ENCODE assay signal across 15 cellular contexts in the genomic region with DNA sequence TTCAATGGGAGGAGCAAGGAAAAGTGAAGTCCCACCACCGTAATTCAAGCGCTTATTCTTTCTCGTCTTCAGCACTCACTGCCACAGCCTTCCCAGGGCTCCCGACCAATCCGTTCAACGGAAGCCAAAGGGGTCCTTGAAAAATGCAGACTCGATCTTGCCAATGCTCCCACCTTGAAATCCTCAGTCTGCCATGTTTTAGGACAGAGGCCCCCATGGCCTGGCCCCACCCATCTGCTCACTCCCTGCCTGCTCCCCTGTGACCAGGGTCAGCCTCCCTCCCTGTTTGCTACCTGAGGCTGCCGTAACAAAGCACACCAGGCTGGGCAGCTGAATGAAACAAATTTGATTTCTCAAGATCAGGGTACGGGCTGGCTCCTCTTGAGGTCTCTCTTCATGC. TPM values are rescaled to one million over a fixed set of nuclear protein-coding genes. Genes with fewer than 3 reads are reported as not detected.
A peak's percentile ranks its signal among the peaks of the same experiment; 100 is the strongest.
DNase-seq lines count a peak whose midpoint lies in the region; TF ChIP-seq lines count a peak whose summit lies in the region.
"Had no signal": no experiment of that assay in that cellular context is flagged by ENCODE, and none has a peak within 500 bp of the region (broad histone marks: within the 10 kb centered on the region; RNA-seq: fewer than 3 reads in every experiment).

No MANE protein-coding gene starts in this region.

- H2AFZ ChIP-seq in hepatocyte (no peak overlapping the region), GM23248 (no peak overlapping the region)

- no peak overlapping the region for H3K4me3 ChIP-seq in BLaER1
- no peak overlapping the region for H3K4me3 ChIP-seq in hepatocyte
- no peak overlapping the region for H3K4me3 ChIP-seq in sigmoid colon
- no peak overlapping the region for H3K4me3 ChIP-seq in GM23248
- no peak overlapping the region for H3K4me3 ChIP-seq in HAP-1

- in situ Hi-C loops in GM23248 (cut with MboI) = no loop called here
- in situ Hi-C loops in HAP-1 (cut with MboI; ENCODE audit: low sequenced_read_pairs) = no loop called here

- H3K9me2 ChIP-seq in hepatocyte (replicated peaks; ENCODE audit: insufficient read depth) (no peaks in the 10 kb centered on the region), GM23248 (ENCODE audit: insufficient read depth) (no peaks in the 10 kb centered on the region)

- H3K9ac ChIP-seq in BLaER1 = no peak overlapping the region
- H3K9ac ChIP-seq in GM23248 = no peak overlapping the region
- H3K9ac ChIP-seq: BLaER1 treated with 17β-estradiol and CSF1 and Interleukin-3, amounts not matched to agents 10 nM and 100 nM had no signal

- H3K79me2 ChIP-seq in hepatocyte (peaks cover 37% of the 10 kb centered on the region), GM23248 (ENCODE audit: insufficient read depth) (peaks cover 9% of the 10 kb centered on the region; the same call in 1 of the 2 replicates)

- H3K36me3 ChIP-seq in BLaER1 (peaks cover 25% of the 10 kb centered on the region), hepatocyte (replicated peaks; ENCODE audit: insufficient read depth, low read depth) (no peaks in the 10 kb centered on the region), sigmoid colon (no peaks in the 10 kb centered on the region), GM23248 (ENCODE audit: low read depth) (no peaks in the 10 kb centered on the region), HAP-1 (replicated peaks) (0 out of 2 replicates have a peak, but pooled peaks cover 3% of the 10 kb centered on the region)

- TF ChIP-seq CTCF in hepatocyte (IDR thresholded peaks at IDR 0.05; ENCODE audit: poor library complexity) (no peak), sigmoid colon (IDR thresholded peaks at IDR 0.05) (no peak)

- TF ChIP-seq EP300 in sigmoid colon (IDR thresholded peaks at IDR 0.05) = no peak

- H3K27me3 ChIP-seq in BLaER1 (no peaks in the 10 kb centered on the region), hepatocyte (no peaks in the 10 kb centered on the region), sigmoid colon (no peaks in the 10 kb centered on the region), GM23248 (replicated peaks; ENCODE audit: insufficient read depth) (no peaks in the 10 kb centered on the region), HAP-1 (ENCODE audit: low read depth) (no peaks in the 10 kb centered on the region)
- H3K27me3 ChIP-seq: BLaER1 treated with 17β-estradiol and CSF1 and Interleukin-3, amounts not matched to agents 10 nM and 100 nM had no signal

- DNase-seq in activated CD8-positive, alpha-beta memory T cell treated with anti-CD3 and anti-CD28 coated beads for 24 hours = peak; percentile 40
- DNase-seq in activated CD8-positive, alpha-beta memory T cell treated with anti-CD3 and anti-CD28 coated beads, Interleukin-2, amount 50 U/mL, for 4 hours = no peak
- peak; percentile 1 for DNase-seq in hepatocyte (ENCODE audit: low spot score)
- DNase-seq in sigmoid colon = peak; percentile 39
- DNase-seq in GM23248 = no peak
- DNase-seq in epidermal melanocyte (ENCODE audit: insufficient read length, low spot score) = no peak
- no peak for DNase-seq in HAP-1 (ENCODE audit: low spot score in 2 of 2)
- DNase-seq: 8988T; AML-193; Calu3; CD4-positive, CD25-positive, alpha-beta regulatory T cell; DMS79; EL had no signal

- 0 out of 2 replicates have a peak, but pooled peaks cover 4% of the 10 kb centered on the region for H3F3A ChIP-seq in GM23248 (ENCODE audit: insufficient read depth)

- H3K4me1 ChIP-seq in BLaER1 = peaks cover 51% of the 10 kb centered on the region
- H3K4me1 ChIP-seq in hepatocyte (ENCODE audit: insufficient read depth) = peaks cover 10% of the 10 kb centered on the region
- H3K4me1 ChIP-seq in sigmoid colon = peaks cover 0 to 22% (median 19%) of the 10 kb centered on the region in 4 donors
- H3K4me1 ChIP-seq in GM23248 (ENCODE audit: insufficient read depth) = 0 out of 2 replicates have a peak, but pooled peaks cover 4% of the 10 kb centered on the region
- no peaks in the 10 kb centered on the region; the same call in 1 of the 2 replicates for H3K4me1 ChIP-seq in HAP-1

- intact Hi-C loops in sigmoid colon (cut with DNase I) = no loop called here

- no peak for TF ChIP-seq POLR2A in sigmoid colon (IDR thresholded peaks at IDR 0.05)

- H3K27ac ChIP-seq in BLaER1 (no peak overlapping the region), hepatocyte (no peak overlapping the region), sigmoid colon (no peak overlapping the region), GM23248 (no peak overlapping the region)
- H3K27ac ChIP-seq: BLaER1 treated with 17β-estradiol and CSF1 and Interleukin-3, amounts not matched to agents 10 nM and 100 nM had no signal

- H4K20me1 ChIP-seq in BLaER1 (0 out of 2 replicates have a peak, but pooled peaks cover 2% of the 10 kb centered on the region), hepatocyte (ENCODE audit: insufficient read depth, poor library complexity, severe bottlenecking) (no peaks in the 10 kb centered on the region), GM23248 (ENCODE audit: insufficient read depth) (no peaks in the 10 kb centered on the region)

- H3K9me3 ChIP-seq in BLaER1 (peaks cover 46% of the 10 kb centered on the region), hepatocyte (ENCODE audit: low read depth) (no peaks in the 10 kb centered on the region), sigmoid colon (no peaks in the 10 kb centered on the region), GM23248 (ENCODE audit: low read depth) (no peaks in the 10 kb centered on the region), HAP-1 (peaks cover 11% of the 10 kb centered on the region)

- WGBS in hepatocyte (ENCODE audit: low lambda C conversion rate, missing lambda C conversion rate) = 96% methylated on average over 9 of the region's 9 CpGs
- 97 to 98% methylated on average over 9 of the region's 9 CpGs for WGBS in sigmoid colon, 2 donors
- 90 to 92% methylated on average over 9 of the region's 9 CpGs for WGBS in GM23248 (ENCODE audit: low coverage in 1 of 2, low lambda C conversion rate in 2 of 2, missing lambda C conversion rate in 2 of 2), 2 experiments

- H3K4me2 ChIP-seq in BLaER1 (0 out of 2 replicates have a peak overlapping the region, but pooled peaks have one; percentile 3), hepatocyte (no peak overlapping the region), GM23248 (ENCODE audit: unreplicated experiment) (no peak overlapping the region)

RNA-seq across cellular contexts. Expression of gene DNAAF5, which starts 3.0 kb away (rescaled TPM):
- total RNA-seq in hepatocyte (14.2 and 23.5 TPM in 2 replicates), sigmoid colon (10 to 100 TPM; 13.2 to 25.4 (median 16.0) TPM)
- polyA plus RNA-seq in hepatocyte (18.7 and 19.0 TPM in 2 replicates), sigmoid colon (10 to 100 TPM in 1 of 3 donors, 1 to 10 TPM in 2; 7.8 to 23.4 (median 9.7) TPM), GM23248 (2016; fragmentation: Nextera tagmentation; extraction: Ambion mirVana) (5.5 and 5.7 TPM in 2 replicates)
- total RNA-seq in GM23248 (2014; rRNA removed; shearing (Covaris generic)) = 33.6 and 35.7 TPM in 2 replicates

RNA-seq across cellular contexts. Expression of gene PRKAR1B, which starts 3.5 kb away (rescaled TPM):
- total RNA-seq in hepatocyte (16.6 and 23.4 TPM in 2 replicates), sigmoid colon (10 to 100 TPM in 3 of 4 donors, 1 to 10 TPM in 1; 9.7 to 26.6 (median 10.9) TPM)
- polyA plus RNA-seq in hepatocyte (27.4 and 28.7 TPM in 2 replicates), sigmoid colon (10 to 100 TPM in 2 of 3 donors, 1 to 10 TPM in 1; 9.5 to 20.4 (median 12.6) TPM), GM23248 (2016; fragmentation: Nextera tagmentation; extraction: Ambion mirVana) (12.9 and 13.0 TPM in 2 replicates)
- 8.6 and 10.2 TPM in 2 replicates for total RNA-seq in GM23248 (2014; rRNA removed; shearing (Covaris generic))

Comparison
In these comparisons a context has a peak if more than half of its experiments do, and no peak if none do; other contexts are left out.
1. DNase-seq: peak in activated CD8-positive, alpha-beta memory T cell treated with anti-CD3 and anti-CD28 coated beads for 24 hours (single experiment), hepatocyte (single experiment) and sigmoid colon (single experiment); none in activated CD8-positive, alpha-beta memory T cell treated with anti-CD3 and anti-CD28 coated beads, Interleukin-2, amount 50 U/mL, for 4 hours (single experiment), GM23248 (single experiment), epidermal melanocyte (single experiment) and HAP-1 (0 of 2).